ENCODE assay signal across 1 cellular context in genomic region chr16:79437764-79438728, GRCh38.
TF ChIP-seq lines count a peak whose summit lies in the region.

No MANE protein-coding gene starts in this region.

TF ChIP-seq in SK-N-SH, 30 proteins besides CTCF, POLR2A, EP300 and RAD21 (continued from another document):
- no peak for TF ChIP-seq REST (IDR thresholded peaks at IDR 0.05; ENCODE audit: low read depth, low read length)
- TF ChIP-seq, protein P1, sequence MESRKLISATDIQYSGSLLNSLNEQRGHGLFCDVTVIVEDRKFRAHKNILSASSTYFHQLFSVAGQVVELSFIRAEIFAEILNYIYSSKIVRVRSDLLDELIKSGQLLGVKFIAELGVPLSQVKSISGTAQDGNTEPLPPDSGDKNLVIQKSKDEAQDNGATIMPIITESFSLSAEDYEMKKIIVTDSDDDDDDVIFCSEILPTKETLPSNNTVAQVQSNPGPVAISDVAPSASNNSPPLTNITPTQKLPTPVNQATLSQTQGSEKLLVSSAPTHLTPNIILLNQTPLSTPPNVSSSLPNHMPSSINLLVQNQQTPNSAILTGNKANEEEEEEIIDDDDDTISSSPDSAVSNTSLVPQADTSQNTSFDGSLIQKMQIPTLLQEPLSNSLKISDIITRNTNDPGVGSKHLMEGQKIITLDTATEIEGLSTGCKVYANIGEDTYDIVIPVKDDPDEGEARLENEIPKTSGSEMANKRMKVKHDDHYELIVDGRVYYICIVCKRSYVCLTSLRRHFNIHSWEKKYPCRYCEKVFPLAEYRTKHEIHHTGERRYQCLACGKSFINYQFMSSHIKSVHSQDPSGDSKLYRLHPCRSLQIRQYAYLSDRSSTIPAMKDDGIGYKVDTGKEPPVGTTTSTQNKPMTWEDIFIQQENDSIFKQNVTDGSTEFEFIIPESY (IDR thresholded peaks at IDR 0.05; ENCODE audit: borderline replicate concordance, low read depth): no peak
- TF ChIP-seq, protein P2, sequence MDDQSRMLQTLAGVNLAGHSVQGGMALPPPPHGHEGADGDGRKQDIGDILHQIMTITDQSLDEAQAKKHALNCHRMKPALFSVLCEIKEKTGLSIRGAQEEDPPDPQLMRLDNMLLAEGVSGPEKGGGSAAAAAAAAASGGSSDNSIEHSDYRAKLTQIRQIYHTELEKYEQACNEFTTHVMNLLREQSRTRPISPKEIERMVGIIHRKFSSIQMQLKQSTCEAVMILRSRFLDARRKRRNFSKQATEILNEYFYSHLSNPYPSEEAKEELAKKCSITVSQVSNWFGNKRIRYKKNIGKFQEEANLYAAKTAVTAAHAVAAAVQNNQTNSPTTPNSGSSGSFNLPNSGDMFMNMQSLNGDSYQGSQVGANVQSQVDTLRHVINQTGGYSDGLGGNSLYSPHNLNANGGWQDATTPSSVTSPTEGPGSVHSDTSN (IDR thresholded peaks at IDR 0.05): no peak
- TF ChIP-seq ELF1 (IDR thresholded peaks at IDR 0.05): no peak
- no peak for TF ChIP-seq FOXM1 (IDR thresholded peaks at IDR 0.05; ENCODE audit: low read depth)
- TF ChIP-seq RXRA (IDR thresholded peaks at IDR 0.05; ENCODE audit: borderline replicate concordance, low read depth): no peak
- TF ChIP-seq TCF12 (IDR thresholded peaks at IDR 0.05): no peak
- TF ChIP-seq EZH2phosphoT487 (IDR thresholded peaks at IDR 0.05; ENCODE audit: borderline replicate concordance, low read depth): no peak
- TF ChIP-seq TEAD4 (IDR thresholded peaks at IDR 0.05; ENCODE audit: borderline replicate concordance, insufficient read depth): no peak
- no peak for TF ChIP-seq YY1 (IDR thresholded peaks at IDR 0.05; ENCODE audit: low read depth)
